ENCODE assay signal across 16 cellular contexts in the genomic region with DNA sequence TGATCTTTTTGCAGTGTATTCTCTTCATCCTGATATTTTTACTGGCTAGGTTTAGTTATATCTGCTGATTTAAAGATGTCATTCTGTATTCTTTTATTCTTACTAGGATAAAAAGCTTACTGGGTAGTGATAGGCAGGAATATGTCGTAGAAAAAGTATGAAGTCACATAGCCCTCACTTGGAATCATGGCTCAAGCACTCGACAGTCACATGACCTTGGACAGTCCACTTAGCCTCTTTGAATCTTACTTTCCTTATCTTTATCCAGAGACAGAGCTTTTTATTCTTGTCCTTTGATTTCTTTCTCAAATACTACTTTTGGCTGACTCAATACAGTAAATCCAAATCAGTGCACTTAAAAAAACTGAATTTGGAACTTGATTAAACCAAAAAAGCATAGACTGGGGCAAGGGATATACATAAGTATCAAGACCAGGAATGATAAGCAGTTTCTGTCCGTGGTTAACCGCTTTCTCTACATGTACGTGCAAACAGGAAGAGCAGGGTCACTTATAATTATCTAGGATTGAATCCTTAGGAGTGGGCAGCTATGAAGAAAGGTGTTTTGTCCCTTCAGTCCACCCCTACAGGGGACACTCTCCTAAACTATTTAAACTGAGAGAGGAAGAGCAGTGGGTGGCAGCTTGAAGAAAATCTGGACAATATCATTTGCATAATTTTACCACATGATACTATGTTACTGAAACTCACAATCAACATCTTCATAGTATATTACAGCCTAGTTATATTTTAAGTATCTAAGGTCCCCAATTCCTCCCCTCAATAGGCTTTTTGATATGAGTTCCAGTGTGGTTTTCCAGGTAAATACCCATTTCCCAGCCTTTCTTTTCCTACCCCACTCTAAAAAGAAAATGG. TPM values are rescaled to one million over a fixed set of nuclear protein-coding genes. Genes with fewer than 3 reads are reported as not detected.
A peak's percentile ranks its signal among the peaks of the same experiment; 100 is the strongest.
DNase-seq lines count a peak whose midpoint lies in the region; ATAC-seq and TF ChIP-seq lines count a peak whose summit lies in the region.
"Had no signal": no experiment of that assay in that cellular context is flagged by ENCODE, and none has a peak within 500 bp of the region (broad histone marks: within the 10 kb centered on the region; RNA-seq: fewer than 3 reads in every experiment).

No MANE protein-coding gene starts in this region.

- H3K4me1 Mint-ChIP-seq in memory B cell = peaks cover 6% of the 10 kb centered on the region

- no peak overlapping the region for H3K27ac ChIP-seq in testis
- H3K27ac ChIP-seq: hepatocyte, left ventricle myocardium inferior had no signal

- intact Hi-C loops in testis (cut with DNase I; ENCODE audit: low total_unique reads) = no loop called here

- no peaks in the 10 kb centered on the region for H3K36me3 ChIP-seq in testis (ENCODE audit: low read depth, missing control alignments)
- H3K36me3 ChIP-seq: left ventricle myocardium inferior had no signal

- no peaks in the 10 kb centered on the region for H3K4me1 ChIP-seq in testis
- H3K4me1 ChIP-seq: left ventricle myocardium inferior had no signal

- peaks cover 2% of the 10 kb centered on the region for H3K36me3 Mint-ChIP-seq in memory B cell

- TF ChIP-seq CTCF in testis (IDR thresholded peaks at IDR 0.05) = no peak

- no peak for TF ChIP-seq POLR2A in testis (IDR thresholded peaks at IDR 0.05)

- DNase-seq in memory B cell (ENCODE audit: low spot score in 2 of 2) = no peak
- DNase-seq in NCI-H226 = no peak
- no peak for DNase-seq in testis
- no peak for DNase-seq in AG08396 (ENCODE audit: low spot score)
- DNase-seq: activated CD4-positive, alpha-beta T cell treated with anti-CD3 and anti-CD28 coated beads, Interleukin-2, amount 50 U/mL, for 4 hours; left ventricle myocardium inferior; NCI-H1436; NCI-H524 treated with DMSO at 0.1 percent for 48 hours; T-helper 9 cell had no signal

- peak overlapping the region; percentile 46 for H3K4me3 Mint-ChIP-seq in memory B cell
- H3K4me3 Mint-ChIP-seq: dendritic cell treated with granulocyte-macrophage colony-stimulating factor and Interleukin-4, amounts not matched to agents 40 ng/mL and 50 ng/mL, for 4 days had no signal

- H3K9me3 Mint-ChIP-seq in memory B cell = no peaks in the 10 kb centered on the region
- H3K9me3 Mint-ChIP-seq: dendritic cell treated with granulocyte-macrophage colony-stimulating factor and Interleukin-4, amounts not matched to agents 40 ng/mL and 50 ng/mL, for 4 days had no signal

- no peaks in the 10 kb centered on the region for H3K9me3 ChIP-seq in testis
- H3K9me3 ChIP-seq: left ventricle myocardium inferior had no signal

- H3K27ac Mint-ChIP-seq in memory B cell = no peak overlapping the region
- H3K27ac Mint-ChIP-seq: dendritic cell treated with granulocyte-macrophage colony-stimulating factor and Interleukin-4, amounts not matched to agents 40 ng/mL and 50 ng/mL, for 4 days had no signal

- H3K4me3 ChIP-seq in testis = no peak overlapping the region
- H3K4me3 ChIP-seq: hepatocyte, left ventricle myocardium inferior had no signal

- 45 to 51% methylated on average over 5 of the region's 5 CpGs for WGBS in testis, 2 donors

- H3K27me3 Mint-ChIP-seq in memory B cell = peaks cover 12% of the 10 kb centered on the region
- H3K27me3 Mint-ChIP-seq: dendritic cell treated with granulocyte-macrophage colony-stimulating factor and Interleukin-4, amounts not matched to agents 40 ng/mL and 50 ng/mL, for 4 days had no signal

- ATAC-seq in GM18858 (IDR thresholded peaks at IDR 0.05; ENCODE audit: unreplicated experiment) (peak; percentile 66), HG02588 (IDR thresholded peaks at IDR 0.05; ENCODE audit: unreplicated experiment) (peak; percentile 62), HG03521 (IDR thresholded peaks at IDR 0.05; ENCODE audit: unreplicated experiment) (peak; percentile 72), memory B cell (ENCODE audit: low read depth) (peak; percentile 35)
- ATAC-seq: Right ventricle myocardium inferior had no signal

- H3K27me3 ChIP-seq in testis = no peaks in the 10 kb centered on the region
- H3K27me3 ChIP-seq: hepatocyte had no signal

RNA-seq across cellular contexts. Expression of a gene that starts 8.0 kb away (rescaled TPM):
- total RNA-seq in testis = under 1 TPM in 1 of 2 donors, not detected in 1; 0.63 TPM
- 6.2 TPM for polyA plus RNA-seq in testis (ENCODE audit: insufficient read depth, low read depth, low replicate concordance)
- total RNA-seq: left ventricle myocardium inferior, Right ventricle myocardium inferior had no signal
- polyA plus RNA-seq: neural cell had no signal
